In genomic region chr7:29346574-29346973, GRCh38 we compare ENCODE assay signal across 23 cellular contexts.
"Had no signal": no experiment of that assay in that cellular context is flagged by ENCODE, and none has a peak within 500 bp of the region (broad histone marks: within the 10 kb centered on the region; RNA-seq: fewer than 3 reads in every experiment).

No MANE protein-coding gene starts in this region.

- H3K36me3 ChIP-seq: esophagus squamous epithelium, spleen, transverse colon had no signal

- H3K4me3 ChIP-seq: coronary artery, esophagus squamous epithelium, hepatocyte, lung, psoas muscle, spleen, testis, transverse colon had no signal

- H3K9me3 ChIP-seq: esophagus squamous epithelium, psoas muscle, spleen, testis, transverse colon had no signal

- H3K4me2 ChIP-seq: hepatocyte had no signal

- H3K27me3 ChIP-seq: esophagus squamous epithelium, hepatocyte, spleen, testis, transverse colon had no signal

- H3K79me2 ChIP-seq: hepatocyte had no signal

- H3K4me3 Mint-ChIP-seq: nephron; stimulated activated naive B cell treated with anti-CD40 and anti-IgM and Interleukin-4, amounts not matched to agents 10 μg/mL and 1 μg/mL and 100 μg/mL, for 72 hours; stimulated activated naive CD8-positive, alpha-beta T cell treated with anti-CD3 and anti-CD28 coated beads, Interleukin-15, amount 100 ng/mL, for 72 hours had no signal

- DNase-seq: caudate nucleus; effector CD4-positive, alpha-beta T cell; esophagus squamous epithelium; foreskin fibroblast; head of caudate nucleus; left cardiac atrium; left ventricle myocardium superior; mesenchymal stem cell; naive B cell; psoas muscle; spleen; stimulated activated CD4-positive, alpha-beta T cell treated with anti-CD3 and anti-CD28 coated beads, Interleukin-2, amount 100 ng/mL, for 24 hours; stimulated activated CD4-positive, alpha-beta T cell treated with anti-CD3 and anti-CD28 coated beads, Interleukin-4, amount 100 ng/mL, for 4 hours; stimulated activated naive B cell treated with anti-CD40 and anti-IgM and Interleukin-4, amounts not matched to agents 10 μg/mL and 1 μg/mL and 100 μg/mL, for 72 hours; stimulated activated naive CD8-positive, alpha-beta T cell treated with anti-CD3 and anti-CD28 coated beads, Interleukin-15, amount 100 ng/mL, for 72 hours; testis; transverse colon had no signal

- H3K27ac ChIP-seq: coronary artery, epithelial cell of prostate, esophagus squamous epithelium, hepatocyte, psoas muscle, spleen, testis, transverse colon had no signal

- H3K4me1 ChIP-seq: psoas muscle had no signal

- H3K27ac Mint-ChIP-seq: naive B cell; stimulated activated naive B cell treated with anti-CD40 and anti-IgM and Interleukin-4, amounts not matched to agents 10 μg/mL and 1 μg/mL and 100 μg/mL, for 72 hours; stimulated activated naive CD8-positive, alpha-beta T cell treated with anti-CD3 and anti-CD28 coated beads, Interleukin-15, amount 100 ng/mL, for 72 hours had no signal

- H3K4me1 Mint-ChIP-seq: naive B cell; stimulated activated naive B cell treated with anti-CD40 and anti-IgM and Interleukin-4, amounts not matched to agents 10 μg/mL and 1 μg/mL and 100 μg/mL, for 72 hours; stimulated activated naive CD8-positive, alpha-beta T cell treated with anti-CD3 and anti-CD28 coated beads, Interleukin-15, amount 100 ng/mL, for 72 hours had no signal

- ATAC-seq: left cardiac atrium; left ventricle myocardium superior; psoas muscle; sciatic nerve; stimulated activated naive B cell treated with anti-CD40 and anti-IgM and Interleukin-4, amounts not matched to agents 10 μg/mL and 1 μg/mL and 100 μg/mL, for 72 hours; stimulated activated naive CD8-positive, alpha-beta T cell treated with anti-CD3 and anti-CD28 coated beads, Interleukin-15, amount 100 ng/mL, for 72 hours had no signal

- H3K36me3 Mint-ChIP-seq: naive B cell; stimulated activated naive B cell treated with anti-CD40 and anti-IgM and Interleukin-4, amounts not matched to agents 10 μg/mL and 1 μg/mL and 100 μg/mL, for 72 hours had no signal

- H2AFZ ChIP-seq: hepatocyte had no signal

- H3K9me3 Mint-ChIP-seq: naive B cell; nephron; stimulated activated naive B cell treated with anti-CD40 and anti-IgM and Interleukin-4, amounts not matched to agents 10 μg/mL and 1 μg/mL and 100 μg/mL, for 72 hours; stimulated activated naive CD8-positive, alpha-beta T cell treated with anti-CD3 and anti-CD28 coated beads, Interleukin-15, amount 100 ng/mL, for 72 hours had no signal
